8 cellular contexts compared by ENCODE assay signal in genomic region chr1:203290261-203291089, GRCh38. TPM values are rescaled to one million over a fixed set of nuclear protein-coding genes. Genes with fewer than 3 reads are reported as not detected.
A peak's percentile ranks its signal among the peaks of the same experiment; 100 is the strongest.
DNase-seq lines count a peak whose midpoint lies in the region; ATAC-seq, FAIRE-seq and TF ChIP-seq lines count a peak whose summit lies in the region.

No MANE protein-coding gene starts in this region.

- ATAC-seq in HG02588 (IDR thresholded peaks at IDR 0.05; ENCODE audit: unreplicated experiment): peak; percentile 44

- peak; percentile 56 for DNase-seq in GM03348 (ENCODE audit: low spot score)
- DNase-seq in NCI-H1694 (lab: John Stamatoyannopoulos, UW): peak; percentile 89
- DNase-seq in activated CD4-positive, CD25-positive, alpha-beta regulatory T cell treated with anti-CD3 and anti-CD28 coated beads, Interleukin-2, amount 50 U/mL, for 16 hours (ENCODE audit: low read depth, low spot score): peak; percentile 93
- peak; percentile 56 to 90 for DNase-seq in cardiac fibroblast (ENCODE audit: low read depth in 2 of 2)
- DNase-seq in islet precursor cell: peak; percentile 94
- DNase-seq in spleen: peak; percentile 99
- no peak for DNase-seq in RCC 7860 (ENCODE audit: low spot score)

- H3K9me3 ChIP-seq in spleen: no peaks in the 10 kb centered on the region

- intact Hi-C loops in spleen (cut with DNase I; ENCODE audit: low total_unique reads): no loop called here

- no peaks in the 10 kb centered on the region for H3K36me3 ChIP-seq in spleen

- WGBS in spleen, 5 donors: 8 to 11% (median 10%) methylated on average over 29 to 31 of the region's 31 CpGs

- H3K27ac ChIP-seq in spleen: peak overlapping the region; percentile 90 to 99 (median 97)

- H3K4me3 ChIP-seq in cardiac fibroblast (replicated peaks in 1 of 2; ENCODE audit: low read depth in 2 of 2, low read length in 2 of 2) (no peak overlapping the region), spleen (peak overlapping the region in 5 of 8 donors; percentile 19 to 67 (median 22))

- no peak for TF ChIP-seq CTCF in cardiac fibroblast (IDR thresholded peaks at IDR 0.05; ENCODE audit: low read depth, low read length)
- TF ChIP-seq CTCF in spleen (IDR thresholded peaks at IDR 0.05 in 8 of 11, conservative IDR thresholded peaks at IDR 0.05 in 3 of 11): peak in 1 of 11 experiments; percentile 33

- H3K27me3 ChIP-seq in spleen (replicated peaks in 1 of 7): no peaks in the 10 kb centered on the region

- peaks cover 54 to 76% (median 62%) of the 10 kb centered on the region in 6 donors for H3K4me1 ChIP-seq in spleen

- peak; percentile 30 to 69 (median 68) for TF ChIP-seq POLR2A in spleen (IDR thresholded peaks at IDR 0.05)

- FAIRE-seq in RCC 7860 (lab: Jason Lieb, UNC): no peak

RNA-seq across cellular contexts. Expression of gene BTG2, which starts 14.8 kb away (rescaled TPM):
- 100 to 1,000 TPM; 104 to 186 (median 153) TPM for total RNA-seq in spleen
- 10 to 100 TPM; 55.5 to 93.1 (median 69.3) TPM for polyA plus RNA-seq in spleen

Comparison
In these comparisons a context has a peak if more than half of its experiments do, and no peak if none do; other contexts are left out.
1. H3K4me3 ChIP-seq: peak in spleen (5 of 8); none in cardiac fibroblast (0 of 2).